Comparison of ENCODE assay signal across 8 cellular contexts in the genomic region with DNA sequence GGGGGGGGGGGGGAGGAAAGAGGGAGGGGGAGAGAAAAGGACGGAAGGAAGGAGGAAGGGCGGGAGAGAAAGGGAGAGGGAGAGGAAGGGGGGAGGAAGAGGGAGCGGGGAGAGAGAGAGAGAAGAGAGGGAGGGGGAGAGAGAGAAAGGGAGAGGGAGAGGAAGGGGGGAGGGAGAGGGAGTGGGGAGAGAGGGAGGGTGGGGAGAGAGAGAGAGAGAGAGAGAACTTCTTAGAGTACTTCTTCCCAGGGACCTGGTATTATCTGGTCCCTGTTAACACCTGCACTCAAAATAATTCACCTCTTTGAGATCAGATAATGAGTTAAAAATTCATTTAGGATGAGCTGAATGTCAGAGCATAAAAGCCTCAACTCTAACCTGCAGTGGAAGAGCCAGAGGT. TPM values are rescaled to one million over a fixed set of nuclear protein-coding genes. Genes with fewer than 3 reads are reported as not detected.
DNase-seq lines count a peak whose midpoint lies in the region; TF ChIP-seq lines count a peak whose summit lies in the region.

No MANE protein-coding gene starts in this region.

- H2AK5ac ChIP-seq in mesenchymal stem cell (ENCODE audit: low read length, severe bottlenecking): no peak overlapping the region

- H3K36me3 Mint-ChIP-seq in activated naive CD4-positive, alpha-beta T cell treated with anti-CD3 and anti-CD28 coated beads, Interleukin-2, amount 50 U/mL, for 24 hours: peaks cover 2% of the 10 kb centered on the region

- H2BK120ac ChIP-seq in mesenchymal stem cell (ENCODE audit: low read depth, low read length): no peak overlapping the region

- peaks cover 25% of the 10 kb centered on the region for H3K79me1 ChIP-seq in mesenchymal stem cell (replicated peaks; ENCODE audit: low read length, poor library complexity, severe bottlenecking)

- H2BK12ac ChIP-seq in mesenchymal stem cell (ENCODE audit: low read length in 2 of 2): no peak overlapping the region

- H3K4me3 ChIP-seq in brain microvascular endothelial cell (ENCODE audit: low read depth, low read length) (peak overlapping the region; percentile 99), mesenchymal stem cell (ENCODE audit: insufficient read depth in 1 of 2, low read depth in 1 of 2, low read length in 2 of 2) (peak overlapping the region; percentile 93 to 100), urinary bladder (ENCODE audit: low read depth, low read length) (peak overlapping the region; percentile 73)

- H3K9me3 ChIP-seq in mesenchymal stem cell (ENCODE audit: control insufficient read depth, low read length): no peaks in the 10 kb centered on the region

- 0% methylated on average over 3 of the region's 3 CpGs for WGBS in mesenchymal stem cell
- WGBS in urinary bladder: 5% methylated on average over 3 of the region's 3 CpGs

- no peaks in the 10 kb centered on the region for H3K9me3 Mint-ChIP-seq in activated naive CD4-positive, alpha-beta T cell treated with anti-CD3 and anti-CD28 coated beads, Interleukin-2, amount 50 U/mL, for 24 hours

- peak overlapping the region; percentile 99 for H3K27ac ChIP-seq in brain microvascular endothelial cell
- no peak overlapping the region for H3K27ac ChIP-seq in mesenchymal stem cell (ENCODE audit: low read length, poor library complexity, severe bottlenecking)
- H3K27ac ChIP-seq in urinary bladder (ENCODE audit: low read depth): no peak overlapping the region

- H3K4me3 Mint-ChIP-seq in activated naive CD4-positive, alpha-beta T cell treated with anti-CD3 and anti-CD28 coated beads, Interleukin-2, amount 50 U/mL, for 24 hours: peak overlapping the region; percentile 95

- no peak overlapping the region for H3K23ac ChIP-seq in mesenchymal stem cell (ENCODE audit: low read length in 2 of 2)

- no peak overlapping the region for H3K14ac ChIP-seq in mesenchymal stem cell (ENCODE audit: low read length in 2 of 2)

- H3K4me2 ChIP-seq in mesenchymal stem cell (ENCODE audit: low read length, poor library complexity, severe bottlenecking): peak overlapping the region; percentile 83

- TF ChIP-seq CTCF in brain microvascular endothelial cell (IDR thresholded peaks at IDR 0.05; ENCODE audit: low read depth, low read length, missing control alignments): no peak

- H2BK15ac ChIP-seq in mesenchymal stem cell (ENCODE audit: low read depth, poor library complexity, severe bottlenecking): no peak overlapping the region

- H3K27me3 ChIP-seq in brain microvascular endothelial cell (replicated peaks): no peaks in the 10 kb centered on the region
- peaks cover 4 to 5% of the 10 kb centered on the region in 2 experiments for H3K27me3 ChIP-seq in mesenchymal stem cell (ENCODE audit: control insufficient read depth in 1 of 2, insufficient read depth in 1 of 2, low read length in 2 of 2)

- peaks cover 22% of the 10 kb centered on the region for H3K4me1 Mint-ChIP-seq in activated naive CD4-positive, alpha-beta T cell treated with anti-CD3 and anti-CD28 coated beads, Interleukin-2, amount 50 U/mL, for 24 hours

- no peak overlapping the region for H2BK5ac ChIP-seq in mesenchymal stem cell (ENCODE audit: low read depth, low read length, poor library complexity, severe bottlenecking)

- in situ Hi-C loops in brain microvascular endothelial cell (cut with HindIII; ENCODE audit: low pct_ligation_motif_present, low sequenced_read_pairs): no loop called here

- no peak overlapping the region for H3K18ac ChIP-seq in mesenchymal stem cell (ENCODE audit: low read depth in 1 of 2, low read length in 2 of 2)

- no peak overlapping the region for H3K27ac Mint-ChIP-seq in activated naive CD4-positive, alpha-beta T cell treated with anti-CD3 and anti-CD28 coated beads, Interleukin-2, amount 50 U/mL, for 24 hours

- H3K4ac ChIP-seq in mesenchymal stem cell (ENCODE audit: low read depth in 1 of 2, low read length in 2 of 2): no peak overlapping the region

- DNase-seq in activated naive CD4-positive, alpha-beta T cell (lab: John Stamatoyannopoulos, UW): no peak
- no peak for DNase-seq in brain microvascular endothelial cell
- DNase-seq in mesenchymal stem cell: peak; percentile 60
- no peak for DNase-seq in SW480 (ENCODE audit: low spot score)
- DNase-seq in stimulated activated naive CD4-positive, alpha-beta T cell (lab: John Stamatoyannopoulos, UW): no peak
- no peak for DNase-seq in HuH-7 (ENCODE audit: low spot score)

- H3K4me1 ChIP-seq in mesenchymal stem cell (ENCODE audit: control insufficient read depth, insufficient read depth, low read depth, low read length) (peaks cover 8% of the 10 kb centered on the region), urinary bladder (ENCODE audit: insufficient read depth) (no peaks in the 10 kb centered on the region)

- H2AFZ ChIP-seq in mesenchymal stem cell (ENCODE audit: low read depth, low read length): no peak overlapping the region

- peak overlapping the region; percentile 100 for H3K9ac ChIP-seq in mesenchymal stem cell (ENCODE audit: low read length)

- H4K91ac ChIP-seq in mesenchymal stem cell (ENCODE audit: low read length): no peak overlapping the region

- H3K27me3 Mint-ChIP-seq in activated naive CD4-positive, alpha-beta T cell treated with anti-CD3 and anti-CD28 coated beads, Interleukin-2, amount 50 U/mL, for 24 hours: no peaks in the 10 kb centered on the region

- H3K36me3 ChIP-seq in brain microvascular endothelial cell (replicated peaks): peaks cover 46% of the 10 kb centered on the region
- H3K36me3 ChIP-seq in mesenchymal stem cell (ENCODE audit: control insufficient read depth in 1 of 2, insufficient read depth in 2 of 2, low read depth in 1 of 2, low read length in 2 of 2): peaks cover 31 to 42% of the 10 kb centered on the region in 2 experiments
- no peaks in the 10 kb centered on the region for H3K36me3 ChIP-seq in urinary bladder (ENCODE audit: insufficient read depth)

- H4K8ac ChIP-seq in mesenchymal stem cell (ENCODE audit: low read length): no peak overlapping the region

RNA-seq across cellular contexts. Expression of a gene that starts 1.1 kb away (rescaled TPM):
- polyA plus RNA-seq in mesenchymal stem cell (2013, experiment 1 of 2): 246 TPM
- 245 TPM for polyA plus RNA-seq in mesenchymal stem cell (2013, experiment 2 of 2)
- 92.7 TPM for total RNA-seq in urinary bladder
- 89.7 TPM for polyA plus RNA-seq in urinary bladder

RNA-seq across cellular contexts. Expression of a gene that starts 27.1 kb away (rescaled TPM):
- not detected for polyA plus RNA-seq in mesenchymal stem cell (2013, experiment 1 of 2)
- polyA plus RNA-seq in mesenchymal stem cell (2013, experiment 2 of 2): not detected
- total RNA-seq in urinary bladder: not detected
- 0.11 TPM for polyA plus RNA-seq in urinary bladder
